ENCODE assay signal across 14 cellular contexts in the genomic region with DNA sequence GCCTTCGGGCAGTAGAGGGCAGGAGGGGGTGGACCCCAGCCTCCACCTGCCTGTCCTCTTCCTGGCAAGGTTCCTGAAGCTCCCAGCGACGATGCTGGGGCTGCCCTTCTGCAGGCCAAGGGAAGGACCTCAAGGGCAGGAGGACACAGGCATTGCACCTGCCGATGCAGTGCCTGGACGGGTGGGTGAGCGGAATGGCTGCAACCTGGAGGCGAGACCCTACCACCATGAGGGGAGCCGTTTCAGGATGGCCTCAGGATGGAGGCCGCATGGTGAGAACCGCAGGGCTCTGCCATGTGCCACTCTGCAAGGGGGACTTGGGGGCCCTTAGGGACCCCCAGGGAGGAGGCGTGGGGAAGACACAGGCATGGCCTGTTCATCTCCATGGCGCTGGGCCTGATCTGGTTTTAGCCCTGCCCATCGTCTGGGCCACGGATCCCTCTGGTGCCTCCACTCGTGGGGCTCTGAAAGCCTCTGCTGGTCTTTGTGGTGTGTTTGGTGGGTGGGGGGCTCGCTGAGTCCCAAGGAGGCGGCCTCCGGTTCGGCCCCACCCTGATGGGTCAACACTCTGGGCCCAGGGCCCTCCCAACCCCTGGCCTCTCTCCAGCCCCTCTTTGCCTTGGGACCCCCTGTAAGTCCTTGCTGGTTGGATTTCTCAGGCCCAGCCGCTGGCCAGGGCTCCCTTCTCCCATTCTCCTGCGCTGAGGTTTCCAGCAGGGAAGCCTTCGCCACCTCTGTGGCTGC. TPM values are rescaled to one million over a fixed set of nuclear protein-coding genes. Genes with fewer than 3 reads are reported as not detected.
DNase-seq lines count a peak whose midpoint lies in the region; ATAC-seq and TF ChIP-seq lines count a peak whose summit lies in the region.
"Had no signal": no experiment of that assay in that cellular context is flagged by ENCODE, and none has a peak within 500 bp of the region (broad histone marks: within the 10 kb centered on the region; RNA-seq: fewer than 3 reads in every experiment).

No MANE protein-coding gene starts in this region.

- no peak for TF ChIP-seq POLR2A in gastroesophageal sphincter (IDR thresholded peaks at IDR 0.05)

- no peaks in the 10 kb centered on the region for H3K9me3 ChIP-seq in Karpas-422 (ENCODE audit: low read length)
- H3K9me3 ChIP-seq in gastroesophageal sphincter, result no peaks in the 10 kb centered on the region

- ATAC-seq in central memory CD8-positive, alpha-beta T cell (replicated peaks; ENCODE audit: extremely low read depth, poor library complexity, severe bottlenecking), result no peak
- ATAC-seq in HG03565 (IDR thresholded peaks at IDR 0.05; ENCODE audit: unreplicated experiment) (no peak), gastroesophageal sphincter (no peak)
- ATAC-seq: WTC11 had no signal

- peaks cover 60% of the 10 kb centered on the region for H3K4me1 ChIP-seq in Karpas-422 (ENCODE audit: low read length)
- no peaks in the 10 kb centered on the region for H3K4me1 ChIP-seq in gastroesophageal sphincter

- H3K27ac ChIP-seq in Karpas-422 (ENCODE audit: low read length) (peak overlapping the region; percentile 89), skin epidermis (peak overlapping the region in 19 of 21 experiments; percentile 21 to 97 (median 84)), gastroesophageal sphincter (no peak overlapping the region)
- H3K27ac ChIP-seq: 22Rv1 had no signal

- peaks cover 25% of the 10 kb centered on the region for H4K20me1 ChIP-seq in Karpas-422 (ENCODE audit: insufficient read depth, low read depth, low read length)

- no peaks in the 10 kb centered on the region for H3K79me2 ChIP-seq in Karpas-422 (ENCODE audit: low read length)

- peak overlapping the region; percentile 83 for H3K9ac ChIP-seq in Karpas-422 (ENCODE audit: low read length)

- no peaks in the 10 kb centered on the region for H3K9me2 ChIP-seq in Karpas-422 (replicated peaks; ENCODE audit: insufficient read depth, low read length)

- peak overlapping the region; percentile 91 for H3K27ac Mint-ChIP-seq in T-helper 1 cell treated with Interleukin-12 subunit alpha and Interleukin-12 subunit beta and Interleukin-4 antibody, amounts not matched to agents 30 μg/mL and 1 μg/mL, for 36 hours
- peak overlapping the region; percentile 99 for H3K27ac Mint-ChIP-seq in central memory CD8-positive, alpha-beta T cell (ENCODE audit: low read depth)
- H3K27ac Mint-ChIP-seq: WTC11 had no signal

- no peaks in the 10 kb centered on the region for H3K27me3 Mint-ChIP-seq in T-helper 1 cell treated with Interleukin-12 subunit alpha and Interleukin-12 subunit beta and Interleukin-4 antibody, amounts not matched to agents 30 μg/mL and 1 μg/mL, for 36 hours (ENCODE audit: low read depth)
- no peaks in the 10 kb centered on the region for H3K27me3 Mint-ChIP-seq in central memory CD8-positive, alpha-beta T cell

- H3K4me3 ChIP-seq in Karpas-422 (ENCODE audit: low read length), result peak overlapping the region; percentile 79; the same call in 1 of the 2 replicates
- no peak overlapping the region for H3K4me3 ChIP-seq in skin epidermis
- no peak overlapping the region for H3K4me3 ChIP-seq in gastroesophageal sphincter

- H3K9me3 Mint-ChIP-seq in T-helper 1 cell treated with Interleukin-12 subunit alpha and Interleukin-12 subunit beta and Interleukin-4 antibody, amounts not matched to agents 30 μg/mL and 1 μg/mL, for 36 hours, result no peaks in the 10 kb centered on the region
- no peaks in the 10 kb centered on the region for H3K9me3 Mint-ChIP-seq in central memory CD8-positive, alpha-beta T cell
- H3K9me3 Mint-ChIP-seq: WTC11 had no signal

- peak overlapping the region; percentile 91 for H3K4me2 ChIP-seq in Karpas-422 (ENCODE audit: low read depth, low read length, poor library complexity, severe bottlenecking)

- no peak overlapping the region for H2AFZ ChIP-seq in Karpas-422 (ENCODE audit: low read length)

- TF ChIP-seq CTCF in gastroesophageal sphincter (IDR thresholded peaks at IDR 0.05), result no peak

- peaks cover 9% of the 10 kb centered on the region for H3K36me3 Mint-ChIP-seq in T-helper 1 cell treated with Interleukin-12 subunit alpha and Interleukin-12 subunit beta and Interleukin-4 antibody, amounts not matched to agents 30 μg/mL and 1 μg/mL, for 36 hours (ENCODE audit: low read depth)
- peaks cover 17% of the 10 kb centered on the region for H3K36me3 Mint-ChIP-seq in central memory CD8-positive, alpha-beta T cell (ENCODE audit: insufficient read depth)
- H3K36me3 Mint-ChIP-seq: WTC11 had no signal

- no peaks in the 10 kb centered on the region for H3K36me3 ChIP-seq in Karpas-422 (ENCODE audit: insufficient read depth, low read length)
- no peaks in the 10 kb centered on the region for H3K36me3 ChIP-seq in gastroesophageal sphincter

- peak overlapping the region; percentile 99 for H3K4me3 Mint-ChIP-seq in T-helper 1 cell treated with Interleukin-12 subunit alpha and Interleukin-12 subunit beta and Interleukin-4 antibody, amounts not matched to agents 30 μg/mL and 1 μg/mL, for 36 hours
- H3K4me3 Mint-ChIP-seq in central memory CD8-positive, alpha-beta T cell, result peak overlapping the region; percentile 99
- H3K4me3 Mint-ChIP-seq: WTC11 had no signal

- WGBS in gastroesophageal sphincter (ENCODE audit: low coverage in 1 of 2), 2 donors, result 95% methylated on average over 3 of the region's 22 CpGs; no CpG with 5 or more reads in 1 of the 2 donors

- H3K27me3 ChIP-seq in Karpas-422 (ENCODE audit: low read length) (no peaks in the 10 kb centered on the region), gastroesophageal sphincter (peaks cover 2% of the 10 kb centered on the region)

- peaks cover 33% of the 10 kb centered on the region for H3K4me1 Mint-ChIP-seq in T-helper 1 cell treated with Interleukin-12 subunit alpha and Interleukin-12 subunit beta and Interleukin-4 antibody, amounts not matched to agents 30 μg/mL and 1 μg/mL, for 36 hours (ENCODE audit: low read depth)
- H3K4me1 Mint-ChIP-seq in central memory CD8-positive, alpha-beta T cell, result peaks cover 58% of the 10 kb centered on the region
- H3K4me1 Mint-ChIP-seq: WTC11 had no signal

- TF ChIP-seq EP300 in gastroesophageal sphincter (IDR thresholded peaks at IDR 0.05), result no peak

- no peak for DNase-seq in T-helper 1 cell
- DNase-seq in Karpas-422, result no peak
- no peak for DNase-seq in central memory CD8-positive, alpha-beta T cell (ENCODE audit: low spot score in 2 of 2)
- no peak for DNase-seq in activated CD4-positive, CD25-positive, alpha-beta regulatory T cell treated with anti-CD3 and anti-CD28 coated beads, Interleukin-2, amount 50 U/mL, for 72 hours
- DNase-seq: dermis blood vessel endothelial cell, foreskin fibroblast, SHP77 had no signal

RNA-seq across cellular contexts. Expression of a gene that starts 1.3 kb away (rescaled TPM):
- 46.9 and 115 TPM in 2 replicates for total RNA-seq in Karpas-422 (2014; rRNA removed; shearing (Covaris generic); ENCODE audit: low replicate concordance)
- total RNA-seq in gastroesophageal sphincter, result 100 to 1,000 TPM in 1 of 4 donors, 10 to 100 TPM in 3; 13.4 to 133 (median 47.7) TPM
- total RNA-seq: dermis blood vessel endothelial cell had no signal

RNA-seq across cellular contexts. Expression of a gene that starts 12.8 kb away (rescaled TPM):
- 0.36 TPM in 1 of 2 replicates, not detected in the other for total RNA-seq in Karpas-422 (2014; rRNA removed; shearing (Covaris generic); ENCODE audit: low replicate concordance)
- 1 to 10 TPM in 1 of 4 donors, not detected in 3; 1.0 TPM for total RNA-seq in gastroesophageal sphincter
- total RNA-seq: dermis blood vessel endothelial cell, WTC11 had no signal

RNA-seq across cellular contexts. Expression of a gene that starts 16.8 kb away (rescaled TPM):
- total RNA-seq in Karpas-422 (2014; rRNA removed; shearing (Covaris generic); ENCODE audit: low replicate concordance), result 0.29 TPM in 1 of 2 replicates, not detected in the other
- total RNA-seq in gastroesophageal sphincter, result 1 to 10 TPM in 1 of 4 donors, not detected in 3; 2.2 TPM
- total RNA-seq: dermis blood vessel endothelial cell had no signal

RNA-seq across cellular contexts. Expression of a gene that starts 40.1 kb away (rescaled TPM):
- total RNA-seq in Karpas-422 (2014; rRNA removed; shearing (Covaris generic); ENCODE audit: low replicate concordance), result not detected in 2 replicates
- not detected for total RNA-seq in gastroesophageal sphincter
- total RNA-seq: dermis blood vessel endothelial cell, ureter, WTC11 had no signal

Comparison
In these comparisons a context has a peak if more than half of its experiments do, and no peak if none do; other contexts are left out.
1. H3K27ac ChIP-seq: peak in Karpas-422 (single experiment) and skin epidermis (19 of 21); none in gastroesophageal sphincter (0 of 4).